In genomic region chr9:33813712-33814641, GRCh38 we compare ENCODE assay signal across 8 cellular contexts. TPM values are rescaled to one million over a fixed set of nuclear protein-coding genes. Genes with fewer than 3 reads are reported as not detected.
A peak's percentile ranks its signal among the peaks of the same experiment; 100 is the strongest.
DNase-seq lines count a peak whose midpoint lies in the region; ATAC-seq, FAIRE-seq and TF ChIP-seq lines count a peak whose summit lies in the region.

No MANE protein-coding gene starts in this region.

- no peaks in the 10 kb centered on the region for H3K27me3 ChIP-seq in astrocyte (ENCODE audit: insufficient read depth, low read length)

- H3K27ac ChIP-seq in astrocyte (ENCODE audit: low read depth, low read length) = peak overlapping the region; percentile 73

- H3K36me3 ChIP-seq in astrocyte (ENCODE audit: insufficient read depth, low read length) = no peaks in the 10 kb centered on the region

- no peaks in the 10 kb centered on the region for H3K9me3 Mint-ChIP-seq in astrocyte (ENCODE audit: unreplicated experiment)
- H3K9me3 Mint-ChIP-seq in stimulated activated effector memory CD8-positive, alpha-beta T cell treated with anti-CD3 and anti-CD28 coated beads, Interleukin-12 subunit alpha, Interleukin-12 subunit beta, amount 100 ng/mL, for 72 hours = no peaks in the 10 kb centered on the region

- H3K9me3 ChIP-seq in astrocyte (ENCODE audit: insufficient read depth, low read depth, low read length) = no peaks in the 10 kb centered on the region

- H3K4me2 ChIP-seq in astrocyte (ENCODE audit: low read length) = peak overlapping the region; percentile 43

- TF ChIP-seq CTCF in AG09309 (IDR thresholded peaks at IDR 0.05; ENCODE audit: control insufficient read depth, insufficient read depth, low read depth, low read length, missing control alignments) = peak; percentile 55
- TF ChIP-seq CTCF in GM10266 (IDR thresholded peaks at IDR 0.05; ENCODE audit: control insufficient read depth, insufficient read depth, low read depth, missing control alignments) = no peak
- peak; percentile 58 for TF ChIP-seq CTCF in astrocyte (IDR thresholded peaks at IDR 0.05; ENCODE audit: insufficient read depth, low read depth, low read length)

- H4K20me1 ChIP-seq in astrocyte (ENCODE audit: insufficient read depth, low read length) = peaks cover 5% of the 10 kb centered on the region

- peak overlapping the region; percentile 0 for H3K9ac ChIP-seq in astrocyte (ENCODE audit: low read length)

- H3K4me3 ChIP-seq in AG09309 (ENCODE audit: control insufficient read depth, low read depth, low read length) (no peak overlapping the region), astrocyte (ENCODE audit: insufficient read depth, low read depth, low read length) (no peak overlapping the region)

- H3K36me3 Mint-ChIP-seq in astrocyte (ENCODE audit: low read depth, unreplicated experiment) = no peaks in the 10 kb centered on the region
- peaks cover 16% of the 10 kb centered on the region for H3K36me3 Mint-ChIP-seq in stimulated activated effector memory CD8-positive, alpha-beta T cell treated with anti-CD3 and anti-CD28 coated beads, Interleukin-12 subunit alpha, Interleukin-12 subunit beta, amount 100 ng/mL, for 72 hours

- no peak overlapping the region for H2AFZ ChIP-seq in astrocyte (ENCODE audit: low read depth, low read length)

- peaks cover 12% of the 10 kb centered on the region for H3K4me1 Mint-ChIP-seq in astrocyte (ENCODE audit: low read depth, unreplicated experiment)
- H3K4me1 Mint-ChIP-seq in stimulated activated effector memory CD8-positive, alpha-beta T cell treated with anti-CD3 and anti-CD28 coated beads, Interleukin-12 subunit alpha, Interleukin-12 subunit beta, amount 100 ng/mL, for 72 hours = peaks cover 36% of the 10 kb centered on the region

- peaks cover 17% of the 10 kb centered on the region for H3K79me2 ChIP-seq in astrocyte (ENCODE audit: insufficient read depth, low read length)

- no peak overlapping the region for H3K4me3 Mint-ChIP-seq in astrocyte (ENCODE audit: unreplicated experiment)
- no peak overlapping the region for H3K4me3 Mint-ChIP-seq in stimulated activated effector memory CD8-positive, alpha-beta T cell treated with anti-CD3 and anti-CD28 coated beads, Interleukin-12 subunit alpha, Interleukin-12 subunit beta, amount 100 ng/mL, for 72 hours

- peak overlapping the region; percentile 86 for H3K27ac Mint-ChIP-seq in astrocyte (ENCODE audit: unreplicated experiment)
- H3K27ac Mint-ChIP-seq in stimulated activated effector memory CD8-positive, alpha-beta T cell treated with anti-CD3 and anti-CD28 coated beads, Interleukin-12 subunit alpha, Interleukin-12 subunit beta, amount 100 ng/mL, for 72 hours = peak overlapping the region; percentile 69

- peaks cover 17% of the 10 kb centered on the region for H3K4me1 ChIP-seq in astrocyte (ENCODE audit: insufficient read depth, low read length)

- peak; percentile 16 for ATAC-seq in stimulated activated effector memory CD8-positive, alpha-beta T cell treated with anti-CD3 and anti-CD28 coated beads, Interleukin-12 subunit alpha, Interleukin-12 subunit beta, amount 100 ng/mL, for 72 hours
- ATAC-seq in GM21423 (IDR thresholded peaks at IDR 0.05; ENCODE audit: unreplicated experiment) = no peak

- peak; percentile 93 for FAIRE-seq in astrocyte (lab: Jason Lieb, UNC)

- DNase-seq in AG09309 (ENCODE audit: low read depth) = peak; percentile 44
- peak; percentile 47 for DNase-seq in GM10266 (ENCODE audit: extremely low spot score)
- peak; percentile 33 for DNase-seq in NCI-H345 treated with DMSO at 0.1 percent for 48 hours (lab: John Stamatoyannopoulos, UW; ENCODE audit: unreplicated experiment)
- DNase-seq in astrocyte (ENCODE audit: low read depth) = peak; percentile 80
- DNase-seq in inferior parietal cortex (ENCODE audit: extremely low spot score) = peak; percentile 75
- no peak for DNase-seq in stimulated activated effector memory CD8-positive, alpha-beta T cell treated with anti-CD3 and anti-CD28 coated beads, Interleukin-12 subunit alpha, Interleukin-12 subunit beta, amount 100 ng/mL, for 72 hours (ENCODE audit: low spot score in 2 of 2)
- DNase-seq in GM19240 (ENCODE audit: insufficient read length, low spot score) = no peak

- no peaks in the 10 kb centered on the region for H3K27me3 Mint-ChIP-seq in astrocyte (ENCODE audit: low read depth, unreplicated experiment)

RNA-seq across cellular contexts. Expression of gene UBE2R2, which starts 3.0 kb away (rescaled TPM):
- 48.7 and 53.5 TPM in 2 replicates for total RNA-seq in astrocyte

RNA-seq across cellular contexts. Expression of gene PRSS3, which starts 18.6 kb away (rescaled TPM):
- total RNA-seq in astrocyte = not detected in 2 replicates

Comparison
In these comparisons a context has a peak if more than half of its experiments do, and no peak if none do; other contexts are left out.
1. DNase-seq: peak in AG09309 (single experiment), GM10266 (single experiment), NCI-H345 treated with DMSO at 0.1 percent for 48 hours (single experiment), astrocyte (single experiment) and inferior parietal cortex (single experiment); none in stimulated activated effector memory CD8-positive, alpha-beta T cell treated with anti-CD3 and anti-CD28 coated beads, Interleukin-12 subunit alpha, Interleukin-12 subunit beta, amount 100 ng/mL, for 72 hours (0 of 2) and GM19240 (single experiment).